ENCODE assay signal across 26 cellular contexts in the genomic region with DNA sequence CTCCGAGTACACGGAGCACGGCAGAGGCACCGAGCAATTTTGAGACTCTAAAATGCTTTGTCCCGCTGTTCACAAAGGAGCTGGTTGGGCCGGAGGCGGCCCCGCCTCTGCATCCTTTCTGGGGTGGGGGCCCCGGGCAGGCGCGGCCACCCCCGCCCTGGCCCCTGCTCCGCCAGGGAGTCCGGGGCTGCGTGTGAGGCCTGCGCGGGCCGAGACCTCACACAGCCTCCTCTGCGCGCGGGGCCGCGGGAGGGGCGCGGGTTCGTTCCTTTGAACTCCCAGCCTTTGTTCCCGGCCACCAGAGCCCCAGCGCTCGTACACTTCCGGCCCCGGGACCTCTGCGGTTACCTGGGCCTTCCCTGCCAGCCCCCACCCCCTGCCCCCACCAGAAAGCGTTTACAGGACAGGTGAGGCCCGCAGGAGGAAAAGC. TPM values are rescaled to one million over a fixed set of nuclear protein-coding genes. Genes with fewer than 3 reads are reported as not detected.
DNase-seq lines count a peak whose midpoint lies in the region; ATAC-seq, FAIRE-seq and TF ChIP-seq lines count a peak whose summit lies in the region.
"Had no signal": no experiment of that assay in that cellular context is flagged by ENCODE, and none has a peak within 500 bp of the region (broad histone marks: within the 10 kb centered on the region; RNA-seq: fewer than 3 reads in every experiment).

No MANE protein-coding gene starts in this region.

- no peaks in the 10 kb centered on the region for H4K20me1 ChIP-seq in HCT116 (ENCODE audit: insufficient read depth)
- 0 out of 2 replicates have a peak, but pooled peaks cover 3% of the 10 kb centered on the region for H4K20me1 ChIP-seq in K562 (replicated peaks; ENCODE audit: control insufficient read depth, insufficient read depth, low read length)
- H4K20me1 ChIP-seq in smooth muscle cell (ENCODE audit: low read depth): no peaks in the 10 kb centered on the region

- H3K9ac ChIP-seq in HCT116 (ENCODE audit: low read length) (peak overlapping the region; percentile 58), K562 (ENCODE audit: insufficient read depth in 1 of 2, low read depth in 2 of 2, low read length in 2 of 2) (no peak overlapping the region), smooth muscle cell (ENCODE audit: low read depth) (no peak overlapping the region)
- H3K9ac ChIP-seq: parathyroid adenoma had no signal

- H3K4me3 ChIP-seq in HCT116 (replicated peaks in 1 of 2; ENCODE audit: low read depth in 1 of 2, low read length in 2 of 2) (peak overlapping the region; percentile 57 to 63), K562 (no peak overlapping the region), smooth muscle cell (peak overlapping the region; percentile 18), suprapubic skin (no peak overlapping the region)
- H3K4me3 ChIP-seq: heart right ventricle had no signal

- H3K27ac ChIP-seq in HCT116 (ENCODE audit: low read depth, low read length) (peak overlapping the region; percentile 80), K562 (ENCODE audit: extremely low read depth, low read depth, low read length) (no peak overlapping the region), smooth muscle cell (ENCODE audit: low read depth) (no peak overlapping the region), suprapubic skin (no peak overlapping the region)
- H3K27ac ChIP-seq: heart right ventricle, VCaP had no signal

- WGBS in K562 (ENCODE audit: insufficient coverage, low coverage, missing lambda C conversion rate): 39% methylated on average over 16 of the region's 34 CpGs
- 2% methylated on average over 25 of the region's 34 CpGs for WGBS in smooth muscle cell (ENCODE audit: low lambda C conversion rate)
- whole genome bisulfite sequencing in suprapubic skin: 8% methylated on average over 21 of the region's 34 CpGs

- H3K9me3 ChIP-seq in HCT116 (ENCODE audit: control insufficient read depth in 1 of 2, insufficient read depth in 1 of 2, low read depth in 1 of 2, low read length in 2 of 2) (no peaks in the 10 kb centered on the region), K562 (replicated peaks; ENCODE audit: control insufficient read depth, insufficient read depth, low read depth, low read length) (no peaks in the 10 kb centered on the region), smooth muscle cell (replicated peaks; ENCODE audit: low read depth) (no peaks in the 10 kb centered on the region), suprapubic skin (no peaks in the 10 kb centered on the region)
- H3K9me3 ChIP-seq: heart right ventricle had no signal

- no peaks in the 10 kb centered on the region; the same call in 1 of the 2 replicates for H3K79me2 ChIP-seq in HCT116 (ENCODE audit: insufficient read depth, low read length)
- no peaks in the 10 kb centered on the region for H3K79me2 ChIP-seq in K562 (ENCODE audit: control insufficient read depth, insufficient read depth, low read length)
- no peaks in the 10 kb centered on the region for H3K79me2 ChIP-seq in smooth muscle cell (ENCODE audit: low read depth)
- H3K79me2 ChIP-seq: parathyroid adenoma had no signal

- TF ChIP-seq EP300 in K562 (IDR thresholded peaks at IDR 0.05; ENCODE audit: low read length) (no peak), suprapubic skin (IDR thresholded peaks at IDR 0.05) (no peak)

- FAIRE-seq in K562 (lab: Jason Lieb, UNC): no peak
- FAIRE-seq: D721Med, endometrium, GM12892, small intestine had no signal

- in situ Hi-C loops in K562 (cut with MboI): no loop called here

- H3F3A ChIP-seq in smooth muscle cell (ENCODE audit: low read depth): no peaks in the 10 kb centered on the region

- no peak for TF ChIP-seq CTCF in HCT116 (IDR thresholded peaks at IDR 0.05 in 2 of 3, conservative IDR thresholded peaks at IDR 0.05 in 1 of 3; ENCODE audit: borderline replicate concordance in 1 of 3, insufficient read depth in 1 of 3, low read depth in 2 of 3, low read length in 2 of 3)
- TF ChIP-seq CTCF in K562 (IDR thresholded peaks at IDR 0.05 in 2 of 3, conservative IDR thresholded peaks at IDR 0.05 in 1 of 3; ENCODE audit: insufficient read depth in 2 of 3, low read depth in 1 of 3, low read length in 3 of 3): no peak
- TF ChIP-seq CTCF in smooth muscle cell (IDR thresholded peaks at IDR 0.05; ENCODE audit: borderline replicate concordance, insufficient read depth, poor library complexity, severe bottlenecking): no peak
- no peak for TF ChIP-seq CTCF in suprapubic skin (IDR thresholded peaks at IDR 0.05)

- RAD21 ChIA-PET in HCT116 (lab: Charles Lee; ENCODE audit: low non-redundant PET in 1 of 2, low total read pairs in 2 of 2, uncharacterized antibody in 2 of 2, unreplicated experiment in 2 of 2): no interaction called here

- no peaks in the 10 kb centered on the region for H3K27me3 ChIP-seq in HCT116 (ENCODE audit: insufficient read depth, low read length)
- H3K27me3 ChIP-seq in K562 (ENCODE audit: control insufficient read depth in 2 of 2, insufficient read depth in 2 of 2, low read length in 2 of 2): peaks cover 12 to 48% of the 10 kb centered on the region in 2 experiments; a peak in 4 of 5 replicates
- H3K27me3 ChIP-seq in smooth muscle cell (ENCODE audit: low read depth): peaks cover 65% of the 10 kb centered on the region
- peaks cover 80% of the 10 kb centered on the region for H3K27me3 ChIP-seq in suprapubic skin

- intact Hi-C loops in HCT116 (cut with micrococcal nuclease): no loop called here
- intact Hi-C loops in K562 (cut with micrococcal nuclease): loop anchor here (5.0 kb wide), 1 partner anchor 95 kb away; no protein-coding TSS in a partner anchor

- CTCF ChIA-PET in HCT116 (lab: Charles Lee): no interaction called here
- CTCF ChIA-PET in K562 (lab: Yijun Ruan, JAX; ENCODE audit: low intra/inter-chr PET ratio): no interaction called here

- ATAC-seq in HCT116 (peak; percentile 18), K562 (no peak), GM21360 (IDR thresholded peaks at IDR 0.05; ENCODE audit: unreplicated experiment) (no peak)
- ATAC-seq: heart right ventricle, left cardiac atrium, T-helper 17 cell had no signal

- TF ChIP-seq POLR2A in HCT116 (IDR thresholded peaks at IDR 0.05; ENCODE audit: borderline replicate concordance, extremely low read depth, insufficient read depth, insufficient read length): no peak
- TF ChIP-seq POLR2A in K562 (conservative IDR thresholded peaks at IDR 0.05): no peak
- no peak for TF ChIP-seq POLR2A in suprapubic skin (IDR thresholded peaks at IDR 0.05)

- H3K36me3 ChIP-seq in HCT116 (ENCODE audit: control insufficient read depth in 1 of 2, insufficient read depth in 2 of 2, low read length in 2 of 2) (no peaks in the 10 kb centered on the region), K562 (ENCODE audit: control insufficient read depth, insufficient read depth, low read length) (no peaks in the 10 kb centered on the region), smooth muscle cell (ENCODE audit: low read depth) (no peaks in the 10 kb centered on the region), suprapubic skin (no peaks in the 10 kb centered on the region)
- H3K36me3 ChIP-seq: heart right ventricle had no signal

- H3K9me2 ChIP-seq in HCT116 (ENCODE audit: insufficient read depth): no peaks in the 10 kb centered on the region

- BruUV-seq in HCT116 (replicated peaks; lab: Mats Ljungman, UMichigan) (no TSS peak), K562 (replicated peaks; lab: Mats Ljungman, UMichigan) (no TSS peak)

- H3K9me1 ChIP-seq in K562 (ENCODE audit: control insufficient read depth, insufficient read depth, low read length): no peaks in the 10 kb centered on the region

- TF ChIP-seq RAD21 in HCT116 (IDR thresholded peaks at IDR 0.05; ENCODE audit: low read depth) (no peak), K562 (CRISPR knock-in tag; conservative IDR thresholded peaks at IDR 0.05 in 1 of 2, IDR thresholded peaks at IDR 0.05 in 1 of 2) (no peak)

- H2AFZ ChIP-seq in HCT116 (ENCODE audit: low read depth, low read length, poor library complexity, severe bottlenecking) (no peak overlapping the region), K562 (ENCODE audit: low read depth, low read length) (no peak overlapping the region), smooth muscle cell (ENCODE audit: low read depth) (no peak overlapping the region)
- H2AFZ ChIP-seq: parathyroid adenoma had no signal

- H3K4me2 ChIP-seq in HCT116 (ENCODE audit: low read length): peak overlapping the region; percentile 96
- H3K4me2 ChIP-seq in K562 (ENCODE audit: insufficient read depth, low read length): no peak overlapping the region
- H3K4me2 ChIP-seq in smooth muscle cell: peak overlapping the region; percentile 77

- POLR2A ChIA-PET in HCT116 (lab: Charles Lee): interaction anchor here (0.6 to 2.5 kb wide), 2 partner anchors 10 to 11 kb away, joined by 3 to 12 read pairs; no protein-coding TSS in a partner anchor
- POLR2A ChIA-PET in K562 (lab: Yijun Ruan, JAX): no interaction called here

- H3K4me1 ChIP-seq in HCT116 (ENCODE audit: control insufficient read depth in 1 of 2, insufficient read depth in 2 of 2, low read length in 2 of 2) (peaks cover 33 to 59% of the 10 kb centered on the region in 2 experiments), K562 (replicated peaks in 1 of 2; ENCODE audit: control insufficient read depth in 2 of 2, insufficient read depth in 2 of 2, low read length in 2 of 2) (peaks cover 2 to 32% of the 10 kb centered on the region in 2 experiments; a peak in 3 of 5 replicates), smooth muscle cell (ENCODE audit: low read depth) (peaks cover 42% of the 10 kb centered on the region), suprapubic skin (peaks cover 41% of the 10 kb centered on the region)

- no peak for DNase-seq in HCT116 (ENCODE audit: low read depth, low spot score)
- no peak for DNase-seq in K562 (ENCODE audit: extremely low read depth in 1 of 4, low spot score in 3 of 4)
- DNase-seq in left kidney (ENCODE audit: low read depth, low spot score): peak; percentile 54
- no peak for DNase-seq in smooth muscle cell (lab: John Stamatoyannopoulos, UW; ENCODE audit: unreplicated experiment)
- no peak for DNase-seq in suprapubic skin (ENCODE audit: low spot score in 2 of 2)
- DNase-seq in NCI-H2171 treated with DMSO at 0.1 percent for 48 hours (lab: John Stamatoyannopoulos, UW): no peak
- DNase-seq: activated CD4-positive, alpha-beta memory T cell treated with anti-CD3 and anti-CD28 coated beads, Interleukin-2, amount 10 ng/mL, durations not matched to agents 7 days and 5 days; activated naive CD4-positive, alpha-beta T cell treated with anti-CD3 and anti-CD28 coated beads, Interleukin-2, amount 10 ng/mL, durations not matched to agents 7 days and 5 days; activated T-cell treated with anti-CD3 and anti-CD28 coated beads, Interleukin-2, amount 50 U/mL, for 24 hours; heart right ventricle; KG1; left cardiac atrium; NCI-H2081 treated with DMSO at 0.1 percent for 48 hours; NCI-H524 treated with DMSO at 0.1 percent for 48 hours; SHP77 treated with DMSO at 0.1 percent for 48 hours; small intestine; stimulated activated CD4-positive, alpha-beta T cell treated with anti-CD3 and anti-CD28 coated beads, Interleukin-4, amount 100 ng/mL, for 4 hours; T-helper 17 cell had no signal

RNA-seq across cellular contexts. Expression of a gene that starts 1.6 kb away (rescaled TPM):
- total RNA-seq in HCT116 (2021; ENCODE audit: unreplicated experiment): 37.5 TPM
- polyA plus RNA-seq in HCT116 (2012): 40.3 and 46.1 TPM in 2 replicates
- total RNA-seq in K562 (2011; cell fraction: chromatin; rRNA removed; ENCODE audit: low replicate concordance): not detected in 2 replicates
- not detected in 2 replicates for total RNA-seq in K562 (2011; cell fraction: nucleolus; rRNA removed)
- not detected in 2 replicates for total RNA-seq in K562 (2011; cell fraction: nucleoplasm; rRNA removed)
- total RNA-seq in K562 (2014; rRNA removed): not detected in 2 replicates
- total RNA-seq in K562 (2014; rRNA removed; fragmentation: Illumina TruSeq; extraction: Trizol): not detected in 2 replicates
- not detected in 2 replicates for total RNA-seq in K562 (2015; rRNA removed; fragmentation: Illumina TruSeq; extraction: Trizol)
- total RNA-seq in K562 (2021): 0.07 and 0.11 TPM in 2 replicates
- polyA plus RNA-seq in K562 (2011; rRNA removed): not detected in 2 replicates
- not detected in 2 replicates for polyA plus RNA-seq in K562 (2011; cell fraction: cytosol; rRNA removed)
- polyA plus RNA-seq in K562 (2011; cell fraction: nucleus; rRNA removed): not detected in 2 replicates
- not detected in 2 replicates for polyA plus RNA-seq in K562 (2012)
- not detected in 2 replicates for polyA plus RNA-seq in K562 (2014; fragmentation: Illumina TruSeq; extraction: Trizol)
- not detected for polyA plus RNA-seq in K562 (2014; fragmentation: Nextera tagmentation; extraction: Ambion mirVana)
- polyA plus RNA-seq in K562 (2014; rRNA removed): not detected in 2 replicates
- not detected in 2 replicates for polyA minus RNA-seq in K562 (2011; rRNA and poly(A)+ RNA removed)
- polyA minus RNA-seq in K562 (2011; cell fraction: cytosol; rRNA and poly(A)+ RNA removed): not detected in 2 replicates
- polyA minus RNA-seq in K562 (2011; cell fraction: nucleus; rRNA and poly(A)+ RNA removed): not detected in 2 replicates
- total RNA-seq in smooth muscle cell: not detected in 2 replicates
- not detected in 2 replicates for polyA plus RNA-seq in smooth muscle cell
- not detected for total RNA-seq in suprapubic skin
- total RNA-seq: activated CD4-positive, alpha-beta memory T cell treated with anti-CD3 and anti-CD28 coated beads, Interleukin-2, amount 10 ng/mL, durations not matched to agents 7 days and 5 days; heart right ventricle; left cardiac atrium; OCI-LY7; T-helper 17 cell had no signal
- polyA plus RNA-seq: BJ, heart right ventricle had no signal

RNA-seq across cellular contexts. Expression of a gene that starts 27.1 kb away (rescaled TPM):
- total RNA-seq in HCT116 (2021; ENCODE audit: unreplicated experiment) (21.3 TPM), K562 (2014; rRNA removed) (26.0 and 27.9 TPM in 2 replicates), K562 (2014; rRNA removed; fragmentation: Illumina TruSeq; extraction: Trizol) (14.3 and 16.3 TPM in 2 replicates), K562 (2015; rRNA removed; fragmentation: Illumina TruSeq; extraction: Trizol) (18.6 and 19.1 TPM in 2 replicates), K562 (2021) (18.7 and 21.4 TPM in 2 replicates), smooth muscle cell (7.2 and 8.0 TPM in 2 replicates), suprapubic skin (10 to 100 TPM; 20.6 to 41.4 (median 22.7) TPM)
- polyA plus RNA-seq in HCT116 (2012): 14.4 and 23.1 TPM in 2 replicates
- 57.3 and 78.3 TPM in 2 replicates for total RNA-seq in K562 (2011; cell fraction: chromatin; rRNA removed; ENCODE audit: low replicate concordance)
- total RNA-seq in K562 (2011; cell fraction: nucleolus; rRNA removed): 45.9 and 51.0 TPM in 2 replicates
- total RNA-seq in K562 (2011; cell fraction: nucleoplasm; rRNA removed): 63.6 and 86.3 TPM in 2 replicates
- polyA plus RNA-seq in K562 (2011; rRNA removed) (15.9 and 19.9 TPM in 2 replicates), K562 (2014; fragmentation: Illumina TruSeq; extraction: Trizol) (18.9 and 20.3 TPM in 2 replicates), K562 (2014; fragmentation: Nextera tagmentation; extraction: Ambion mirVana) (1 to 10 TPM; 2.6 to 3.7 TPM), K562 (2014; rRNA removed) (36.8 and 43.4 TPM in 2 replicates), smooth muscle cell (17.3 and 22.6 TPM in 2 replicates)
- 22.3 and 22.4 TPM in 2 replicates for polyA plus RNA-seq in K562 (2011; cell fraction: cytosol; rRNA removed)
- polyA plus RNA-seq in K562 (2011; cell fraction: nucleus; rRNA removed): 29.3 and 45.4 TPM in 2 replicates
- 15.8 and 17.4 TPM in 2 replicates for polyA plus RNA-seq in K562 (2012)
- 13.3 and 22.2 TPM in 2 replicates for polyA minus RNA-seq in K562 (2011; rRNA and poly(A)+ RNA removed)
- 7.5 and 7.6 TPM in 2 replicates for polyA minus RNA-seq in K562 (2011; cell fraction: cytosol; rRNA and poly(A)+ RNA removed)
- polyA minus RNA-seq in K562 (2011; cell fraction: nucleus; rRNA and poly(A)+ RNA removed): 17.8 and 18.2 TPM in 2 replicates

Comparison
In these comparisons a context has a peak if more than half of its experiments do, and no peak if none do; other contexts are left out.
1. H3K4me3 ChIP-seq: peak in HCT116 (2 of 2) and smooth muscle cell (single experiment); none in K562 (single experiment) and suprapubic skin (single experiment).
2. RNA of a gene that starts 1.6 kb away (total RNA-seq): 37.5 TPM in HCT116 (single experiment); 0.07 to 0.11 TPM in K562, not detected in smooth muscle cell and not detected in suprapubic skin; every median in the first group is over 10 times any median in the second.